Comparison of ENCODE assay signal across 22 cellular contexts in genomic region chrX:154247377-154248045, GRCh38. TPM values are rescaled to one million over a fixed set of nuclear protein-coding genes. Genes with fewer than 3 reads are reported as not detected.
DNase-seq lines count a peak whose midpoint lies in the region; ATAC-seq and TF ChIP-seq lines count a peak whose summit lies in the region.
"Not testable (repeated sequence)": the region's sequence is repeated elsewhere in the genome, so short reads cannot be mapped to it uniquely, and the experiment has no call there.
"Had no signal": no experiment of that assay in that cellular context is flagged by ENCODE, and none has a peak within 500 bp of the region (broad histone marks: within the 10 kb centered on the region; RNA-seq: fewer than 3 reads in every experiment).

No MANE protein-coding gene starts in this region.

- not testable (repeated sequence) for H3K4me2 ChIP-seq in mammary epithelial cell (ENCODE audit: insufficient read depth, low read depth, low read length)

- not testable (repeated sequence) for H3K9me3 ChIP-seq in mammary epithelial cell (replicated peaks; ENCODE audit: insufficient read depth, low read length); gastrocnemius medialis

- in situ Hi-C loops in mammary epithelial cell (cut with MboI; ENCODE audit: low sequenced_read_pairs in 2 of 2); gastrocnemius medialis (cut with MboI; ENCODE audit: low sequenced_read_pairs in 4 of 4): not testable (repeated sequence)

- H3K4me3 ChIP-seq in mammary epithelial cell (replicated peaks in 1 of 3; ENCODE audit: insufficient read depth in 1 of 3, low read depth in 2 of 3, low read length in 3 of 3); gastrocnemius medialis: not testable (repeated sequence)

- H2AFZ ChIP-seq in mammary epithelial cell (ENCODE audit: low read depth, low read length), result not testable (repeated sequence)

- DNase-seq in mammary epithelial cell, left colon, gastrocnemius medialis: not testable (repeated sequence)

- not testable (repeated sequence) for H3K79me2 ChIP-seq in mammary epithelial cell (ENCODE audit: insufficient read depth, low read length)

- not testable (repeated sequence) for H3K9ac ChIP-seq in mammary epithelial cell (ENCODE audit: insufficient read depth, low read length)

- ATAC-seq in GM18499 (IDR thresholded peaks at IDR 0.05; ENCODE audit: insufficient read depth, unreplicated experiment) (peak; percentile 90), GM21367 (IDR thresholded peaks at IDR 0.05; ENCODE audit: unreplicated experiment) (peak; percentile 70), HG02870 (IDR thresholded peaks at IDR 0.05; ENCODE audit: unreplicated experiment) (peak; percentile 57), HG03442 (IDR thresholded peaks at IDR 0.05; ENCODE audit: unreplicated experiment) (peak; percentile 85), left colon (peak; percentile 38), gastrocnemius medialis (peak; percentile 54 to 77)
- ATAC-seq in activated CD4-positive, CD25-positive, alpha-beta regulatory T cell treated with anti-CD3 and anti-CD28 coated beads, Interleukin-2, amount 50 U/mL, for 24 hours, result peak; percentile 96 to 97

- H3K36me3 ChIP-seq in mammary epithelial cell (ENCODE audit: insufficient read depth, low read length); gastrocnemius medialis: not testable (repeated sequence)

- no CpG with 5 or more reads among the region's 17 CpGs for WGBS in mammary epithelial cell (ENCODE audit: low coverage, missing lambda C conversion rate)

- CTCF ChIA-PET in mammary epithelial cell (lab: Charles Lee; ENCODE audit: low non-redundant PET), result not testable (repeated sequence)

- not testable (repeated sequence) for TF ChIP-seq CTCF in mammary epithelial cell (conservative IDR thresholded peaks at IDR 0.05 in 1 of 2, IDR thresholded peaks at IDR 0.05 in 1 of 2; ENCODE audit: extremely low read depth in 1 of 2, insufficient read depth in 1 of 2, low read depth in 1 of 2, low read length in 2 of 2); gastrocnemius medialis (IDR thresholded peaks at IDR 0.05 in 4 of 5, conservative IDR thresholded peaks at IDR 0.05 in 1 of 5)

- intact Hi-C loops in mammary epithelial cell (cut with micrococcal nuclease); left colon (cut with DNase I, micrococcal nuclease); gastrocnemius medialis (cut with DNase I; ENCODE audit: low total_unique reads): not testable (repeated sequence)

- not testable (repeated sequence) for H3K27me3 ChIP-seq in mammary epithelial cell (ENCODE audit: insufficient read depth, low read length); gastrocnemius medialis

- not testable (repeated sequence) for TF ChIP-seq POLR2A in gastrocnemius medialis (IDR thresholded peaks at IDR 0.05)

- H3K27ac ChIP-seq in mammary epithelial cell (ENCODE audit: insufficient read depth, low read depth, low read length); gastrocnemius medialis: not testable (repeated sequence)

- dilution Hi-C loops in mammary epithelial cell (cut with HindIII; ENCODE audit: low sequenced_read_pairs), result not testable (repeated sequence)

- H4K20me1 ChIP-seq in mammary epithelial cell (ENCODE audit: insufficient read depth, low read length), result not testable (repeated sequence)

- not testable (repeated sequence) for H3K4me1 ChIP-seq in mammary epithelial cell (ENCODE audit: insufficient read depth, low read length); gastrocnemius medialis

- TSS peak; percentile 65 for BruUV-seq in mammary epithelial cell (replicated peaks; lab: Mats Ljungman, UMichigan)

RNA-seq across cellular contexts. Expression of gene OPN1MW3, which starts 9.9 kb away (rescaled TPM):
- not detected for total RNA-seq in mammary epithelial cell
- polyA plus RNA-seq in mammary epithelial cell, result not detected
- not detected for polyA minus RNA-seq in mammary epithelial cell
- not detected for total RNA-seq in left colon
- total RNA-seq in gastrocnemius medialis, result not detected
- total RNA-seq: activated CD8-positive, alpha-beta memory T cell treated with anti-CD3 and anti-CD28 coated beads for 36 hours; adrenal gland; cardiac muscle cell; CD8-positive, alpha-beta memory T cell; glomerular endothelial cell; H4; lower leg skin; MCF 10A; myocyte; skeletal muscle tissue; subcutaneous adipose tissue; uterus had no signal
- polyA plus RNA-seq: adrenal gland; AG04450; cardiac muscle cell; CD8-positive, alpha-beta memory T cell; esophagus had no signal

RNA-seq across cellular contexts. Expression of gene OPN1MW2, which starts 28.0 kb away (rescaled TPM):
- total RNA-seq in mammary epithelial cell (not detected), left colon (not detected), gastrocnemius medialis (not detected)
- not detected for polyA plus RNA-seq in mammary epithelial cell
- not detected for polyA minus RNA-seq in mammary epithelial cell
- total RNA-seq: activated CD8-positive, alpha-beta memory T cell treated with anti-CD3 and anti-CD28 coated beads for 36 hours; adrenal gland; cardiac muscle cell; CD8-positive, alpha-beta memory T cell; glomerular endothelial cell; H4; lower leg skin; MCF 10A; myocyte; skeletal muscle tissue; subcutaneous adipose tissue; uterus had no signal
- polyA plus RNA-seq: adrenal gland; AG04450; cardiac muscle cell; CD8-positive, alpha-beta memory T cell; esophagus had no signal

RNA-seq across cellular contexts. Expression of gene TEX28, which starts 47.4 kb away (rescaled TPM):
- total RNA-seq in mammary epithelial cell (not detected), left colon (not detected), gastrocnemius medialis (not detected)
- not detected for polyA plus RNA-seq in mammary epithelial cell
- not detected for polyA minus RNA-seq in mammary epithelial cell
- total RNA-seq: activated CD8-positive, alpha-beta memory T cell treated with anti-CD3 and anti-CD28 coated beads for 36 hours; cardiac muscle cell; CD8-positive, alpha-beta memory T cell; glomerular endothelial cell; H4; MCF 10A; myocyte; skeletal muscle tissue; subcutaneous adipose tissue; uterus had no signal
- polyA plus RNA-seq: AG04450; cardiac muscle cell; CD8-positive, alpha-beta memory T cell; esophagus had no signal

RNA-seq across cellular contexts. Expression of gene TKTL1, which starts 48.1 kb away (rescaled TPM):
- total RNA-seq in mammary epithelial cell (not detected), left colon (not detected), gastrocnemius medialis (under 1 TPM in 3 of 4 donors, not detected in 1; 0.09 to 0.36 (median 0.10) TPM)
- polyA plus RNA-seq in mammary epithelial cell, result not detected
- polyA minus RNA-seq in mammary epithelial cell, result not detected
- total RNA-seq: cardiac muscle cell, glomerular endothelial cell, MCF 10A, myocyte had no signal
- polyA plus RNA-seq: AG04450, cardiac muscle cell, esophagus had no signal

Comparison
In these comparisons a context has a peak if more than half of its experiments do, and no peak if none do; other contexts are left out.
1. ATAC-seq: peak in every context shown above with its lines; median percentile 96 in activated CD4-positive, CD25-positive, alpha-beta regulatory T cell treated with anti-CD3 and anti-CD28 coated beads, Interleukin-2, amount 50 U/mL, for 24 hours; 90 in GM18499; 85 in HG03442; 70 in GM21367; 66 in gastrocnemius medialis; 57 in HG02870; 38 in left colon.